In the genomic region with DNA sequence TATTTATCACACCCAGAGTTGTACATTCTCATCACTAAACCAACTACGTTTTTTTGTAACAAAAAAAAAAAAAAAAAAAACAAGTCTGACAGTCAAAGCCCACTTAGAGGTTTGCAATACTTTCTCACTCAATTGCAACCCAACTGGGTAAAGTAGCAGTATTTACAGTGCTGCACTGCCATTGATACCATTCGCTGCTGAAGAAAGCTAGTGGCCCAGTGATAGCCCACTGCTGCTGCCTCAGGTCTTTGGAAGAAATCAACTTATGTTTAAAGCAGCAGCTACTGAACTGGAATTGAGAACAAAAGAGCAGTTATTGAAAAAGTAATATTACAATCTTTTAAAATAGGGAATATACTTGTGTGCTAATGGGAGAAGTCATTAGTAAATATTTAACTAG, we compare ENCODE assay signal across 8 cellular contexts. TPM values are rescaled to one million over a fixed set of nuclear protein-coding genes. Genes with fewer than 3 reads are reported as not detected.
DNase-seq lines count a peak whose midpoint lies in the region; ATAC-seq, FAIRE-seq and TF ChIP-seq lines count a peak whose summit lies in the region.

No MANE protein-coding gene starts in this region.

- H3K4me2 ChIP-seq in DND-41 (ENCODE audit: insufficient read depth, low read length), result peak overlapping the region; percentile 75
- peak overlapping the region; percentile 83 for H3K4me2 ChIP-seq in OCI-LY3 (ENCODE audit: low read length)
- peak overlapping the region; percentile 90 for H3K4me2 ChIP-seq in osteoblast (ENCODE audit: insufficient read depth, low read length)

- FAIRE-seq in GM12891 (lab: Jason Lieb, UNC), result no peak

- peak overlapping the region; percentile 64 to 66; a peak in 3 of 4 replicates for H3K4me3 ChIP-seq in DND-41 (ENCODE audit: low read depth in 1 of 2, low read length in 2 of 2)
- peak overlapping the region; percentile 93 for H3K4me3 ChIP-seq in OCI-LY3 (ENCODE audit: low read length)
- peak overlapping the region; percentile 98 for H3K4me3 ChIP-seq in endocrine pancreas (ENCODE audit: control insufficient read depth, insufficient read depth, low read length)
- H3K4me3 ChIP-seq in osteoblast (ENCODE audit: insufficient read depth, low read length), result peak overlapping the region; percentile 93

- H3K4me1 ChIP-seq in DND-41 (ENCODE audit: insufficient read depth, low read length) (peaks cover 68% of the 10 kb centered on the region), OCI-LY3 (ENCODE audit: low read length) (peaks cover 36% of the 10 kb centered on the region), endocrine pancreas (ENCODE audit: control insufficient read depth, insufficient read depth, low read length) (peaks cover 22% of the 10 kb centered on the region), osteoblast (ENCODE audit: insufficient read depth, low read length) (peaks cover 34% of the 10 kb centered on the region)

- H3K36me3 ChIP-seq in DND-41 (ENCODE audit: insufficient read depth, low read length) (peaks cover 70% of the 10 kb centered on the region), OCI-LY3 (replicated peaks; ENCODE audit: low read depth, low read length) (peaks cover 67% of the 10 kb centered on the region), endocrine pancreas (ENCODE audit: control insufficient read depth, insufficient read depth, low read length) (peaks cover 15% of the 10 kb centered on the region), osteoblast (ENCODE audit: insufficient read depth, low read length) (peaks cover 44% of the 10 kb centered on the region)

- H3K27ac ChIP-seq in DND-41 (ENCODE audit: low read length), result peak overlapping the region; percentile 63; the same call in 1 of the 2 replicates
- H3K27ac ChIP-seq in OCI-LY3 (ENCODE audit: low read length), result no peak overlapping the region; the same call in 1 of the 2 replicates
- H3K27ac ChIP-seq in osteoblast (ENCODE audit: low read depth, low read length), result peak overlapping the region; percentile 87

- TF ChIP-seq CTCF in DND-41 (IDR thresholded peaks at IDR 0.05; ENCODE audit: borderline replicate concordance, extremely low read depth, low read length, poor library complexity, severe bottlenecking) (no peak), OCI-LY3 (IDR thresholded peaks at IDR 0.05; ENCODE audit: low read depth, low read length) (no peak), osteoblast (IDR thresholded peaks at IDR 0.05; ENCODE audit: extremely low read depth, low read depth, low read length) (no peak)

- no peaks in the 10 kb centered on the region for H3K9me3 ChIP-seq in DND-41 (ENCODE audit: insufficient read depth, low read length, severe bottlenecking)
- no peaks in the 10 kb centered on the region for H3K9me3 ChIP-seq in OCI-LY3 (ENCODE audit: insufficient read depth, low read length)
- H3K9me3 ChIP-seq in endocrine pancreas (ENCODE audit: control insufficient read depth, low read length), result no peaks in the 10 kb centered on the region
- H3K9me3 ChIP-seq in osteoblast (ENCODE audit: low read depth, low read length), result no peaks in the 10 kb centered on the region

- ATAC-seq in DND-41 (ENCODE audit: insufficient read depth, low read depth), result no peak
- no peak for ATAC-seq in HG03159 (IDR thresholded peaks at IDR 0.05; ENCODE audit: unreplicated experiment)
- no peak for ATAC-seq in HG03025 (IDR thresholded peaks at IDR 0.05; ENCODE audit: low FRiP score, unreplicated experiment)

- peaks cover 61% of the 10 kb centered on the region for H4K20me1 ChIP-seq in DND-41 (ENCODE audit: insufficient read depth, low read length)
- peaks cover 62% of the 10 kb centered on the region for H4K20me1 ChIP-seq in OCI-LY3 (ENCODE audit: insufficient read depth, low read length)
- peaks cover 54% of the 10 kb centered on the region for H4K20me1 ChIP-seq in osteoblast (ENCODE audit: insufficient read depth, low read length)

- H2AFZ ChIP-seq in DND-41 (ENCODE audit: low read depth, low read length), result no peak overlapping the region
- no peak overlapping the region for H2AFZ ChIP-seq in OCI-LY3 (ENCODE audit: low read depth, low read length)
- no peak overlapping the region for H2AFZ ChIP-seq in osteoblast (ENCODE audit: low read length)

- H3K9ac ChIP-seq in DND-41 (ENCODE audit: low read depth, low read length), result peak overlapping the region; percentile 96
- H3K9ac ChIP-seq in OCI-LY3 (ENCODE audit: low read length), result peak overlapping the region; percentile 88
- H3K9ac ChIP-seq in endocrine pancreas (ENCODE audit: control insufficient read depth, insufficient read depth, low read length), result no peak overlapping the region

- DNase-seq in DND-41, result no peak
- no peak for DNase-seq in osteoblast (ENCODE audit: insufficient read length, low spot score, missing footprints)
- no peak for DNase-seq in HCEC 1CT
- DNase-seq in GM12891 (ENCODE audit: insufficient read length, low spot score), result no peak

- no peaks in the 10 kb centered on the region for H3K27me3 ChIP-seq in DND-41 (ENCODE audit: insufficient read depth, low read length, poor library complexity)
- no peaks in the 10 kb centered on the region for H3K27me3 ChIP-seq in OCI-LY3 (ENCODE audit: low read depth, low read length)
- H3K27me3 ChIP-seq in endocrine pancreas (ENCODE audit: control insufficient read depth, insufficient read depth, low read length), result no peaks in the 10 kb centered on the region
- H3K27me3 ChIP-seq in osteoblast (ENCODE audit: insufficient read depth, low read length), result no peaks in the 10 kb centered on the region

- H3K79me2 ChIP-seq in DND-41 (ENCODE audit: insufficient read depth, low read length) (peaks cover 90% of the 10 kb centered on the region), OCI-LY3 (ENCODE audit: low read length) (peaks cover 88% of the 10 kb centered on the region), osteoblast (ENCODE audit: insufficient read depth, low read length) (peaks cover 75% of the 10 kb centered on the region)

- no peak for TF ChIP-seq POLR2A in GM12891 (IDR thresholded peaks at IDR 0.05; ENCODE audit: low read depth, low read length)

TF ChIP-seq in GM12891, 5 proteins besides CTCF, POLR2A, EP300 and RAD21:
- TF ChIP-seq POU2F2 (IDR thresholded peaks at IDR 0.05; ENCODE audit: low read depth, low read length), result no peak
- TF ChIP-seq TAF1 (IDR thresholded peaks at IDR 0.05; ENCODE audit: low read depth, low read length), result no peak
- no peak for TF ChIP-seq POLR2AphosphoS5 (IDR thresholded peaks at IDR 0.05; ENCODE audit: low read depth, low read length)
- TF ChIP-seq SPI1 (IDR thresholded peaks at IDR 0.05; ENCODE audit: low read depth, low read length), result no peak
- TF ChIP-seq PAX5 (IDR thresholded peaks at IDR 0.05; ENCODE audit: insufficient read depth, low read length, severe bottlenecking), result no peak
TF ChIP-seq in GM12891: peak in this region for 0.

RNA-seq across cellular contexts. Expression of gene HNRNPU, which starts 2.7 kb away (rescaled TPM):
- 214 and 240 TPM in 2 replicates for total RNA-seq in osteoblast
- 250 TPM for polyA plus RNA-seq in GM12891 (2012; ENCODE audit: low read depth, missing spikeins)

RNA-seq across cellular contexts. Expression of gene COX20, which starts 26.2 kb away (rescaled TPM):
- total RNA-seq in osteoblast, result 31.8 and 35.8 TPM in 2 replicates
- 63.7 TPM for polyA plus RNA-seq in GM12891 (2012; ENCODE audit: low read depth, missing spikeins)
